ENCODE assay signal across 35 cellular contexts in genomic region chr5:178264044-178264443, GRCh38.
"Had no signal": no experiment of that assay in that cellular context is flagged by ENCODE, and none has a peak within 500 bp of the region (broad histone marks: within the 10 kb centered on the region; RNA-seq: fewer than 3 reads in every experiment).

No MANE protein-coding gene starts in this region.

- H3K4me3 ChIP-seq: MG63 had no signal

- H3K27me3 ChIP-seq: MG63 had no signal

- DNase-seq: Karpas-422, Kasumi-1, MG63, MM.1S, MV-4-11, NCI-H1048, NCI-H1092, NCI-H1092 treated with DMSO at 0.1 percent for 48 hours, NCI-H1105, NCI-H1105 treated with DMSO at 0.1 percent for 48 hours, NCI-H1417, NCI-H1417 treated with DMSO at 0.1 percent for 48 hours, NCI-H1436, NCI-H1436 treated with DMSO at 0.1 percent for 48 hours, NCI-H146, NCI-H1694, NCI-H1694 treated with DMSO at 0.1 percent for 48 hours, NCI-H187, NCI-H187 treated with DMSO at 0.1 percent for 48 hours, NCI-H1930, NCI-H2029, NCI-H2029 treated with DMSO at 0.1 percent for 48 hours, NCI-H2081, NCI-H2081 treated with DMSO at 0.1 percent for 48 hours, NCI-H2107, NCI-H2171, NCI-H2171 treated with DMSO at 0.1 percent for 48 hours, NCI-H2227 treated with DMSO at 0.1 percent for 48 hours, NCI-H226, NCI-H345, NCI-H446, NCI-H446 treated with DMSO at 0.1 percent for 48 hours, NCI-H510A, NCI-H510A treated with DMSO at 0.1 percent for 48 hours, NCI-H524 had no signal

- H3K9me3 ChIP-seq: MG63 had no signal
